17 cellular contexts compared by ENCODE assay signal in genomic region chr1:162939035-162939434, GRCh38.
"Had no signal": no experiment of that assay in that cellular context is flagged by ENCODE, and none has a peak within 500 bp of the region (broad histone marks: within the 10 kb centered on the region; RNA-seq: fewer than 3 reads in every experiment).

No MANE protein-coding gene starts in this region.

- H3K36me3 Mint-ChIP-seq: activated naive CD8-positive, alpha-beta T cell treated with anti-CD3 and anti-CD28 coated beads, Interleukin-2, amount 10 ng/mL, durations not matched to agents 7 days and 5 days; brain; naive B cell; neural progenitor cell had no signal

- ATAC-seq: activated CD4-positive, CD25-positive, alpha-beta regulatory T cell treated with anti-CD3 and anti-CD28 coated beads, Interleukin-2, amount 50 U/mL, for 24 hours; esophagus mucosa; pancreas; upper lobe of right lung had no signal

- H3K4me3 Mint-ChIP-seq: activated naive CD8-positive, alpha-beta T cell treated with anti-CD3 and anti-CD28 coated beads, Interleukin-2, amount 10 ng/mL, durations not matched to agents 7 days and 5 days; activated T-helper 1 cell treated with anti-CD3 and anti-CD28 coated beads, Interleukin-12 subunit alpha, Interleukin-12 subunit beta, Interleukin-2, Interleukin-4 antibody, amounts not matched to agents 30 ng/mL and 10 ng/mL and 1 ng/mL, durations not matched to agents 14 hours and 24 hours and 36 hours; brain; naive B cell; neural progenitor cell had no signal

- H3K27me3 ChIP-seq: colonic mucosa, neural progenitor cell, pancreas, stomach had no signal

- H3K27ac ChIP-seq: colonic mucosa, neural progenitor cell, pancreas, stomach, thoracic aorta, upper lobe of right lung had no signal

- H3K36me3 ChIP-seq: colonic mucosa, neural progenitor cell, pancreas, stomach, thoracic aorta, upper lobe of right lung had no signal

- H3K27me3 Mint-ChIP-seq: brain had no signal

- FAIRE-seq: endometrium, pancreas had no signal

- H3K4me1 Mint-ChIP-seq: activated naive CD8-positive, alpha-beta T cell treated with anti-CD3 and anti-CD28 coated beads, Interleukin-2, amount 10 ng/mL, durations not matched to agents 7 days and 5 days; naive B cell had no signal

- H3K27ac Mint-ChIP-seq: activated naive CD8-positive, alpha-beta T cell treated with anti-CD3 and anti-CD28 coated beads, Interleukin-2, amount 10 ng/mL, durations not matched to agents 7 days and 5 days; activated T-helper 1 cell treated with anti-CD3 and anti-CD28 coated beads, Interleukin-12 subunit alpha, Interleukin-12 subunit beta, Interleukin-2, Interleukin-4 antibody, amounts not matched to agents 30 ng/mL and 10 ng/mL and 1 ng/mL, durations not matched to agents 14 hours and 24 hours and 36 hours; brain; naive B cell; neural progenitor cell had no signal

- H3K4me3 ChIP-seq: colonic mucosa, neural progenitor cell, pancreas, stomach, thoracic aorta, upper lobe of right lung had no signal

- H3K4me1 ChIP-seq: colonic mucosa, pancreas, upper lobe of right lung had no signal

- H3K9me3 ChIP-seq: colonic mucosa, pancreas, stomach, thoracic aorta, upper lobe of right lung had no signal

- DNase-seq: activated naive CD4-positive, alpha-beta T cell; activated naive CD8-positive, alpha-beta T cell treated with anti-CD3 and anti-CD28 coated beads, Interleukin-2, amount 10 ng/mL, durations not matched to agents 7 days and 5 days; central memory CD4-positive, alpha-beta T cell; colonic mucosa; islet precursor cell; naive B cell; pancreas; stimulated activated CD4-positive, alpha-beta T cell treated with anti-CD3 and anti-CD28 coated beads, Interleukin-1b, Interleukin-23, amount 100 ng/mL, for 48 hours; stomach; upper lobe of right lung had no signal
